Comparison of ENCODE assay signal across 28 cellular contexts in genomic region chr2:148745151-148745851, GRCh38.
DNase-seq lines count a peak whose midpoint lies in the region; ATAC-seq, FAIRE-seq and TF ChIP-seq lines count a peak whose summit lies in the region.
"Had no signal": no experiment of that assay in that cellular context is flagged by ENCODE, and none has a peak within 500 bp of the region (broad histone marks: within the 10 kb centered on the region; RNA-seq: fewer than 3 reads in every experiment).

No MANE protein-coding gene starts in this region.

- no peak overlapping the region for H3K4me3 Mint-ChIP-seq in WTC11
- H3K4me3 Mint-ChIP-seq: activated CD4-positive, alpha-beta T cell treated with anti-CD3 and anti-CD28 coated beads, Interleukin-2, amount 10 ng/mL, durations not matched to agents 7 days and 5 days; activated CD8-positive, alpha-beta memory T cell treated with anti-CD3 and anti-CD28 coated beads, Interleukin-2, amount 10 ng/mL, durations not matched to agents 7 days and 5 days; activated T-cell treated with anti-CD3 and anti-CD28 coated beads, Interleukin-2, amount 50 U/mL, for 4 hours; brain; CD8-positive, alpha-beta T cell; stimulated activated naive CD8-positive, alpha-beta T cell treated with anti-CD3 and anti-CD28 coated beads, Interleukin-15, Interleukin-2, amounts not matched to agents 100 ng/mL and 50 ng/mL, for 24 hours had no signal

- TF ChIP-seq CTCF in WTC11 (IDR thresholded peaks at IDR 0.05) = no peak

- peak; percentile 57 for FAIRE-seq in GM12891 (lab: Jason Lieb, UNC)
- FAIRE-seq: small intestine had no signal

- no peaks in the 10 kb centered on the region for H3K36me3 ChIP-seq in HAP-1 (replicated peaks)
- H3K36me3 ChIP-seq: BE2C, left ventricle myocardium inferior, right atrium auricular region, SJSA1, uterus had no signal

- POLR2A ChIA-PET in WTC11 (lab: Charles Lee) = no interaction called here

- in situ Hi-C loops in HAP-1 (cut with MboI; ENCODE audit: low sequenced_read_pairs) = no loop called here

- no peak for DNase-seq in GM12891 (ENCODE audit: insufficient read length, low spot score)
- DNase-seq in HAP-1 (ENCODE audit: low spot score in 2 of 2) = peak; percentile 29 to 96
- DNase-seq in WTC11 (ENCODE audit: low spot score) = no peak
- DNase-seq in iris pigment epithelial cell (ENCODE audit: low read depth) = peak; percentile 1
- DNase-seq in head of caudate nucleus = no peak
- DNase-seq in posterior cingulate gyrus = no peak
- DNase-seq: ACHN; activated CD4-positive, alpha-beta T cell treated with anti-CD3 and anti-CD28 coated beads, Interleukin-2, amount 10 ng/mL, durations not matched to agents 7 days and 5 days; activated CD8-positive, alpha-beta memory T cell treated with anti-CD3 and anti-CD28 coated beads, Interleukin-2, amount 10 ng/mL, durations not matched to agents 7 days and 5 days; activated naive CD4-positive, alpha-beta T cell; activated T-cell treated with anti-CD3 and anti-CD28 coated beads, Interleukin-2, amount 50 U/mL, for 4 hours; BE2C; CD8-positive, alpha-beta T cell; hypothalamus; left ventricle myocardium inferior; NCI-H146; NCI-H2107; NCI-H446; NCI-H774; small intestine; T-helper 9 cell; testis; uterus had no signal

- ATAC-seq in WTC11 (peak; percentile 79), GM18867 (IDR thresholded peaks at IDR 0.05; ENCODE audit: unreplicated experiment) (no peak)
- ATAC-seq: activated CD8-positive, alpha-beta memory T cell treated with anti-CD3 and anti-CD28 coated beads, Interleukin-2, amount 10 ng/mL, durations not matched to agents 7 days and 5 days; activated T-cell treated with anti-CD3 and anti-CD28 coated beads, Interleukin-2, amount 50 U/mL, for 4 hours; CD8-positive, alpha-beta T cell had no signal

- H3K4me1 ChIP-seq in HAP-1 = peaks cover 18% of the 10 kb centered on the region
- H3K4me1 ChIP-seq: BE2C, right atrium auricular region, SJSA1, testis, uterus had no signal

- H3K4me1 Mint-ChIP-seq in WTC11 = peaks cover 39% of the 10 kb centered on the region
- H3K4me1 Mint-ChIP-seq: activated CD4-positive, alpha-beta T cell treated with anti-CD3 and anti-CD28 coated beads, Interleukin-2, amount 10 ng/mL, durations not matched to agents 7 days and 5 days had no signal

- CTCF ChIA-PET in WTC11 (lab: Charles Lee) = no interaction called here

- H3K27me3 ChIP-seq in HAP-1 (ENCODE audit: low read depth) = no peaks in the 10 kb centered on the region
- H3K27me3 ChIP-seq: BE2C, right atrium auricular region, SJSA1, testis, uterus had no signal

- no peak for TF ChIP-seq POLR2A in GM12891 (IDR thresholded peaks at IDR 0.05; ENCODE audit: low read depth, low read length)

- H3K27ac Mint-ChIP-seq in WTC11 = peak overlapping the region; percentile 87
- H3K27ac Mint-ChIP-seq: activated CD4-positive, alpha-beta T cell treated with anti-CD3 and anti-CD28 coated beads, Interleukin-2, amount 10 ng/mL, durations not matched to agents 7 days and 5 days; activated CD8-positive, alpha-beta memory T cell treated with anti-CD3 and anti-CD28 coated beads, Interleukin-2, amount 10 ng/mL, durations not matched to agents 7 days and 5 days; brain; CD8-positive, alpha-beta T cell; stimulated activated naive CD8-positive, alpha-beta T cell treated with anti-CD3 and anti-CD28 coated beads, Interleukin-15, Interleukin-2, amounts not matched to agents 100 ng/mL and 50 ng/mL, for 24 hours had no signal

- H3K9me3 ChIP-seq in HAP-1 = no peaks in the 10 kb centered on the region
- H3K9me3 ChIP-seq: BE2C, left ventricle myocardium inferior, right atrium auricular region, SJSA1, testis, uterus had no signal

- H3K9me3 Mint-ChIP-seq in WTC11 = no peaks in the 10 kb centered on the region
- H3K9me3 Mint-ChIP-seq: activated CD4-positive, alpha-beta T cell treated with anti-CD3 and anti-CD28 coated beads, Interleukin-2, amount 10 ng/mL, durations not matched to agents 7 days and 5 days; activated T-cell treated with anti-CD3 and anti-CD28 coated beads, Interleukin-2, amount 50 U/mL, for 4 hours; brain; CD8-positive, alpha-beta T cell; stimulated activated naive CD8-positive, alpha-beta T cell treated with anti-CD3 and anti-CD28 coated beads, Interleukin-15, Interleukin-2, amounts not matched to agents 100 ng/mL and 50 ng/mL, for 24 hours had no signal

- intact Hi-C loops in head of caudate nucleus (cut with DNase I) = no loop called here
- intact Hi-C loops in posterior cingulate gyrus (cut with DNase I) = no loop called here

- no peaks in the 10 kb centered on the region for H3K36me3 Mint-ChIP-seq in WTC11

- H3K4me3 ChIP-seq in HAP-1 = no peak overlapping the region
- H3K4me3 ChIP-seq: left ventricle myocardium inferior, right atrium auricular region, SJSA1, testis, uterus had no signal

- H3K27me3 Mint-ChIP-seq in WTC11 (ENCODE audit: low read depth) = no peaks in the 10 kb centered on the region
- H3K27me3 Mint-ChIP-seq: activated CD4-positive, alpha-beta T cell treated with anti-CD3 and anti-CD28 coated beads, Interleukin-2, amount 10 ng/mL, durations not matched to agents 7 days and 5 days; activated CD8-positive, alpha-beta memory T cell treated with anti-CD3 and anti-CD28 coated beads, Interleukin-2, amount 10 ng/mL, durations not matched to agents 7 days and 5 days; brain; stimulated activated naive CD8-positive, alpha-beta T cell treated with anti-CD3 and anti-CD28 coated beads, Interleukin-15, Interleukin-2, amounts not matched to agents 100 ng/mL and 50 ng/mL, for 24 hours had no signal

TF ChIP-seq in GM12891, 5 proteins besides CTCF, POLR2A, EP300 and RAD21:
- TF ChIP-seq TAF1 (IDR thresholded peaks at IDR 0.05; ENCODE audit: low read depth, low read length) (no peak), POLR2AphosphoS5 (IDR thresholded peaks at IDR 0.05; ENCODE audit: low read depth, low read length) (no peak), SPI1 (IDR thresholded peaks at IDR 0.05; ENCODE audit: low read depth, low read length) (no peak), PAX5 (IDR thresholded peaks at IDR 0.05; ENCODE audit: insufficient read depth, low read length, severe bottlenecking) (no peak), POU2F2 (IDR thresholded peaks at IDR 0.05; ENCODE audit: low read depth, low read length) (no peak)

TF ChIP-seq in WTC11, 78 proteins besides CTCF, POLR2A, EP300 and RAD21:
- TF ChIP-seq ETV6 (CRISPR knock-in tag; IDR thresholded peaks at IDR 0.05) = no peak
- no peak for TF ChIP-seq AFF4 (CRISPR knock-in tag; IDR thresholded peaks at IDR 0.05; ENCODE audit: borderline replicate concordance)
- TF ChIP-seq OVOL2 (CRISPR knock-in tag; IDR thresholded peaks at IDR 0.05; ENCODE audit: borderline replicate concordance) = no peak
- no peak for TF ChIP-seq ZNF219 (CRISPR knock-in tag; IDR thresholded peaks at IDR 0.05; ENCODE audit: borderline replicate concordance)
- TF ChIP-seq CDX4 (CRISPR knock-in tag; IDR thresholded peaks at IDR 0.05; ENCODE audit: borderline replicate concordance) = no peak
- TF ChIP-seq MAX (CRISPR knock-in tag; IDR thresholded peaks at IDR 0.05) = no peak
- TF ChIP-seq FOXJ3 (CRISPR knock-in tag; IDR thresholded peaks at IDR 0.05; ENCODE audit: borderline replicate concordance) = no peak

Comparison
In these comparisons a context has a peak if more than half of its experiments do, and no peak if none do; other contexts are left out.
1. DNase-seq: peak in HAP-1 (2 of 2) and iris pigment epithelial cell (single experiment); none in GM12891 (single experiment), WTC11 (single experiment), head of caudate nucleus (0 of 42) and posterior cingulate gyrus (0 of 10).